In genomic region chr17:79476074-79476473, GRCh38 we compare ENCODE assay signal across 1 cellular context.
TF ChIP-seq lines count a peak whose summit lies in the region.

No MANE protein-coding gene starts in this region.

TF ChIP-seq in K562, 482 proteins besides CTCF, POLR2A, EP300 and RAD21 (continued from another document):
- TF ChIP-seq, protein P1, sequence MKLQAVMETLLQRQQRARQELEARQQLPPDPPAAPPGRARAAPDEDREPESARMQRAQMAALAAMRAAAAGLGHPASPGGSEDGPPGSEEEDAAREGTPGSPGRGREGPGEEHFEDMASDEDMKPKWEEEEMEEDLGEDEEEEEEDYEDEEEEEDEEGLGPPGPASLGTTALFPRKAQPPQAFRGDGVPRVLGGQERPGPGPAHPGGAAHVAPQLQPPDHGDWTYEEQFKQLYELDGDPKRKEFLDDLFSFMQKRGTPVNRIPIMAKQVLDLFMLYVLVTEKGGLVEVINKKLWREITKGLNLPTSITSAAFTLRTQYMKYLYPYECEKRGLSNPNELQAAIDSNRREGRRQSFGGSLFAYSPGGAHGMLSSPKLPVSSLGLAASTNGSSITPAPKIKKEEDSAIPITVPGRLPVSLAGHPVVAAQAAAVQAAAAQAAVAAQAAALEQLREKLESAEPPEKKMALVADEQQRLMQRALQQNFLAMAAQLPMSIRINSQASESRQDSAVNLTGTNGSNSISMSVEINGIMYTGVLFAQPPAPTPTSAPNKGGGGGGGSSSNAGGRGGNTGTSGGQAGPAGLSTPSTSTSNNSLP (IDR thresholded peaks at IDR 0.05; ENCODE audit: borderline replicate concordance, low read depth, low read length): no peak
- TF ChIP-seq ZNF830 (CRISPR knock-in tag; IDR thresholded peaks at IDR 0.05): no peak
- no peak for TF ChIP-seq IRF1 (CRISPR knock-in tag; IDR thresholded peaks at IDR 0.05; ENCODE audit: borderline replicate concordance)
- no peak for TF ChIP-seq ADNP (tag; IDR thresholded peaks at IDR 0.05)
- no peak for TF ChIP-seq HDAC1 (IDR thresholded peaks at IDR 0.05)
- no peak for TF ChIP-seq ESRRB (CRISPR knock-in tag; IDR thresholded peaks at IDR 0.05; ENCODE audit: borderline replicate concordance)
- no peak for TF ChIP-seq ZNF76 (CRISPR knock-in tag; IDR thresholded peaks at IDR 0.05; ENCODE audit: borderline replicate concordance)
- no peak for TF ChIP-seq COPS2 (conservative IDR thresholded peaks at IDR 0.05)
- TF ChIP-seq SETDB1 (IDR thresholded peaks at IDR 0.05; ENCODE audit: low read length): no peak
- no peak for TF ChIP-seq KLF13 (tag; IDR thresholded peaks at IDR 0.05; ENCODE audit: borderline replicate concordance, low read depth)
- TF ChIP-seq KLF16 (IDR thresholded peaks at IDR 0.05): no peak
- no peak for TF ChIP-seq ZMIZ1 (IDR thresholded peaks at IDR 0.05; ENCODE audit: low read depth in 2 of 2, low read length in 2 of 2)
- TF ChIP-seq ZNF133 (CRISPR knock-in tag; IDR thresholded peaks at IDR 0.05): no peak
